Comparison of ENCODE assay signal across 13 cellular contexts in genomic region chr15:68691667-68692066, GRCh38.
DNase-seq lines count a peak whose midpoint lies in the region; ATAC-seq and TF ChIP-seq lines count a peak whose summit lies in the region.
"Had no signal": no experiment of that assay in that cellular context is flagged by ENCODE, and none has a peak within 500 bp of the region (broad histone marks: within the 10 kb centered on the region; RNA-seq: fewer than 3 reads in every experiment).

No MANE protein-coding gene starts in this region.

- WGBS in prostate gland, result 37% methylated on average over 6 of the region's 6 CpGs

- H3K4me3 ChIP-seq in prostate gland, result no peak overlapping the region
- H3K4me3 ChIP-seq: vagina had no signal

- no peak overlapping the region for H3K27ac ChIP-seq in prostate gland
- H3K27ac ChIP-seq: vagina had no signal

- H3K27me3 ChIP-seq in prostate gland (replicated peaks; ENCODE audit: insufficient read depth), result no peaks in the 10 kb centered on the region
- H3K27me3 ChIP-seq: vagina had no signal

- H3K4me1 ChIP-seq in prostate gland (replicated peaks), result no peaks in the 10 kb centered on the region
- H3K4me1 ChIP-seq: vagina had no signal

- no peak for ATAC-seq in HG03520 (IDR thresholded peaks at IDR 0.05; ENCODE audit: unreplicated experiment)
- no peak for ATAC-seq in HG03457 (IDR thresholded peaks at IDR 0.05; ENCODE audit: unreplicated experiment)
- ATAC-seq: left colon had no signal

- TF ChIP-seq CTCF in prostate gland (IDR thresholded peaks at IDR 0.05), result no peak

- TF ChIP-seq POLR2A in prostate gland (IDR thresholded peaks at IDR 0.05), result no peak

- H3K36me3 ChIP-seq in prostate gland, result no peaks in the 10 kb centered on the region
- H3K36me3 ChIP-seq: vagina had no signal

- intact Hi-C loops in prostate gland (cut with DNase I), result no loop called here

- no peaks in the 10 kb centered on the region for H3K9me3 ChIP-seq in prostate gland
- H3K9me3 ChIP-seq: vagina had no signal

- DNase-seq in NCI-H748 (lab: John Stamatoyannopoulos, UW; ENCODE audit: unreplicated experiment) (peak; percentile 33), NCI-H748 treated with DMSO at 0.1 percent for 48 hours (lab: John Stamatoyannopoulos, UW) (no peak), NCI-H128 (lab: John Stamatoyannopoulos, UW; ENCODE audit: unreplicated experiment) (peak; percentile 68), SHP77 (lab: John Stamatoyannopoulos, UW) (peak; percentile 21 to 33), prostate gland (ENCODE audit: low spot score) (peak; percentile 32)
- no peak for DNase-seq in stimulated activated CD4-positive, alpha-beta T cell treated with anti-CD3 and anti-CD28 coated beads, Interleukin-4, amount 100 ng/mL, for 4 hours
- DNase-seq: activated CD4-positive, CD25-positive, alpha-beta regulatory T cell treated with anti-CD3 and anti-CD28 coated beads, Interleukin-2, amount 50 U/mL, for 72 hours; activated T-cell treated with anti-CD3 and anti-CD28 coated beads, Interleukin-2, amount 50 U/mL, for 48 hours; effector CD4-positive, alpha-beta T cell; left colon had no signal

Comparison
In these comparisons a context has a peak if more than half of its experiments do, and no peak if none do; other contexts are left out.
1. DNase-seq: peak in NCI-H748 (single experiment), NCI-H128 (single experiment), SHP77 (2 of 2) and prostate gland (single experiment); none in NCI-H748 treated with DMSO at 0.1 percent for 48 hours (single experiment) and stimulated activated CD4-positive, alpha-beta T cell treated with anti-CD3 and anti-CD28 coated beads, Interleukin-4, amount 100 ng/mL, for 4 hours (0 of 2).